Comparison of ENCODE assay signal across 17 cellular contexts in genomic region chr18:3655254-3655554, GRCh38.
A peak's percentile ranks its signal among the peaks of the same experiment; 100 is the strongest.
DNase-seq lines count a peak whose midpoint lies in the region; ATAC-seq, FAIRE-seq and TF ChIP-seq lines count a peak whose summit lies in the region.
"Had no signal": no experiment of that assay in that cellular context is flagged by ENCODE, and none has a peak within 500 bp of the region (broad histone marks: within the 10 kb centered on the region; RNA-seq: fewer than 3 reads in every experiment).

No MANE protein-coding gene starts in this region.

- BruUV-seq in A673 (replicated peaks; lab: Mats Ljungman, UMichigan) = no TSS peak
- no TSS peak for BruUV-seq in Calu3 (replicated peaks; lab: Mats Ljungman, UMichigan)

- FAIRE-seq in pancreas (lab: Jason Lieb, UNC) = no peak

- H3K27ac ChIP-seq in A673 (ENCODE audit: low read depth, low read length, poor library complexity, severe bottlenecking) (peak overlapping the region; percentile 69), pancreas (no peak overlapping the region)
- peak overlapping the region; percentile 21 for H3K27ac ChIP-seq in naive thymus-derived CD4-positive, alpha-beta T cell (ENCODE audit: low read depth, low read length)
- H3K27ac ChIP-seq: right atrium auricular region had no signal

- H3K4me3 ChIP-seq in A673 (ENCODE audit: low read depth, low read length, poor library complexity, severe bottlenecking) (no peak overlapping the region), BE2C (ENCODE audit: low read depth, low read length) (no peak overlapping the region), pancreas (no peak overlapping the region)
- H3K4me3 ChIP-seq in naive thymus-derived CD4-positive, alpha-beta T cell (ENCODE audit: low read length) = no peak overlapping the region
- H3K4me3 ChIP-seq: right atrium auricular region had no signal

- H3K36me3 ChIP-seq in A673 (ENCODE audit: insufficient read depth, low read length, poor library complexity, severe bottlenecking) (peaks cover 3% of the 10 kb centered on the region), BE2C (no peaks in the 10 kb centered on the region), pancreas (no peaks in the 10 kb centered on the region)
- H3K36me3 ChIP-seq in naive thymus-derived CD4-positive, alpha-beta T cell (ENCODE audit: control insufficient read depth in 2 of 3, insufficient read depth in 3 of 3, low read length in 3 of 3) = no peaks in the 10 kb centered on the region
- H3K36me3 ChIP-seq: right atrium auricular region had no signal

- peaks cover 37% of the 10 kb centered on the region for H3K4me1 ChIP-seq in A673 (ENCODE audit: insufficient read depth, low read length, poor library complexity, severe bottlenecking)
- no peaks in the 10 kb centered on the region for H3K4me1 ChIP-seq in naive thymus-derived CD4-positive, alpha-beta T cell (ENCODE audit: control insufficient read depth in 2 of 2, insufficient read depth in 2 of 2, low read length in 2 of 2)
- no peaks in the 10 kb centered on the region; the same call in 1 of the 2 replicates for H3K4me1 ChIP-seq in BE2C
- no peaks in the 10 kb centered on the region for H3K4me1 ChIP-seq in pancreas

- POLR2A ChIA-PET in A673 (lab: Charles Lee; ENCODE audit: low non-redundant PET) = no interaction called here
- POLR2A ChIA-PET in naive thymus-derived CD4-positive, alpha-beta T cell (lab: Charles Lee) = interaction anchor here (0.6 kb wide), 1 partner anchor 193 kb away, joined by 5 read pairs; no protein-coding TSS in a partner anchor

- 61 to 66% methylated on average over 5 of the region's 5 CpGs for WGBS in pancreas, 2 donors

- intact Hi-C loops in A673 (cut with micrococcal nuclease; ENCODE audit: unreplicated experiment) = no loop called here
- intact Hi-C loops in Calu3 (cut with micrococcal nuclease; ENCODE audit: unreplicated experiment) = no loop called here
- intact Hi-C loops in naive thymus-derived CD4-positive, alpha-beta T cell (cut with micrococcal nuclease) = no loop called here
- intact Hi-C loops in pancreas (cut with DNase I) = no loop called here

- peaks cover 56% of the 10 kb centered on the region for H3K4me1 Mint-ChIP-seq in Calu3 (ENCODE audit: low read depth, unreplicated experiment)
- peaks cover 40% of the 10 kb centered on the region for H3K4me1 Mint-ChIP-seq in activated naive CD8-positive, alpha-beta T cell treated with anti-CD3 and anti-CD28 coated beads, Interleukin-2, amount 50 U/mL, for 24 hours
- H3K4me1 Mint-ChIP-seq in naive thymus-derived CD4-positive, alpha-beta T cell = peaks cover 0 to 32% (median 0%) of the 10 kb centered on the region in 7 donors

- peaks cover 33% of the 10 kb centered on the region for H3K36me3 Mint-ChIP-seq in Calu3 (ENCODE audit: insufficient read depth, unreplicated experiment)
- peaks cover 4% of the 10 kb centered on the region for H3K36me3 Mint-ChIP-seq in activated naive CD8-positive, alpha-beta T cell treated with anti-CD3 and anti-CD28 coated beads, Interleukin-2, amount 50 U/mL, for 24 hours (ENCODE audit: low read depth)
- H3K36me3 Mint-ChIP-seq in naive thymus-derived CD4-positive, alpha-beta T cell = no peaks in the 10 kb centered on the region
- H3K36me3 Mint-ChIP-seq: IgD-negative memory B cell had no signal

- H3K27me3 ChIP-seq in A673 (replicated peaks; ENCODE audit: insufficient read depth, low read depth, low read length, poor library complexity) (no peaks in the 10 kb centered on the region), BE2C (no peaks in the 10 kb centered on the region), pancreas (no peaks in the 10 kb centered on the region)
- H3K27me3 ChIP-seq in naive thymus-derived CD4-positive, alpha-beta T cell (ENCODE audit: control insufficient read depth in 2 of 2, insufficient read depth in 2 of 2, low read length in 2 of 2) = no peaks in the 10 kb centered on the region
- H3K27me3 ChIP-seq: right atrium auricular region had no signal

- peak overlapping the region; percentile 20 for H3K4me3 Mint-ChIP-seq in Calu3 (ENCODE audit: low read depth, unreplicated experiment)
- H3K4me3 Mint-ChIP-seq in activated naive CD8-positive, alpha-beta T cell treated with anti-CD3 and anti-CD28 coated beads, Interleukin-2, amount 50 U/mL, for 24 hours = peak overlapping the region; percentile 0
- H3K4me3 Mint-ChIP-seq in naive thymus-derived CD4-positive, alpha-beta T cell = no peak overlapping the region
- H3K4me3 Mint-ChIP-seq: IgD-negative memory B cell had no signal

- no peaks in the 10 kb centered on the region for H3K9me3 ChIP-seq in A673 (ENCODE audit: low read depth, low read length, poor library complexity, severe bottlenecking)
- H3K9me3 ChIP-seq in naive thymus-derived CD4-positive, alpha-beta T cell (ENCODE audit: control insufficient read depth in 2 of 3, low read length in 3 of 3) = no peaks in the 10 kb centered on the region
- H3K9me3 ChIP-seq in BE2C = no peaks in the 10 kb centered on the region
- no peaks in the 10 kb centered on the region for H3K9me3 ChIP-seq in pancreas
- H3K9me3 ChIP-seq: right atrium auricular region had no signal

- peak overlapping the region; percentile 100 for H3K27ac Mint-ChIP-seq in Calu3 (ENCODE audit: unreplicated experiment)
- peak overlapping the region; percentile 34 for H3K27ac Mint-ChIP-seq in activated naive CD8-positive, alpha-beta T cell treated with anti-CD3 and anti-CD28 coated beads, Interleukin-2, amount 50 U/mL, for 24 hours
- peak overlapping the region in 1 of 9 donors; percentile 9 for H3K27ac Mint-ChIP-seq in naive thymus-derived CD4-positive, alpha-beta T cell

- CTCF ChIA-PET in A673 (lab: Charles Lee) (no interaction called here), Calu3 (lab: Charles Lee) (interaction anchor here (1.3 to 1.7 kb wide), 3 partner anchors 10 to 52 kb away, joined by 4 to 15 read pairs (median 5); no protein-coding TSS in a partner anchor)
- CTCF ChIA-PET in naive thymus-derived CD4-positive, alpha-beta T cell (lab: Charles Lee) = no interaction called here

- no peak for DNase-seq in A673 (ENCODE audit: low spot score)
- no peak for DNase-seq in Calu3
- no peak for DNase-seq in activated naive CD8-positive, alpha-beta T cell treated with anti-CD3 and anti-CD28 coated beads, Interleukin-2, amount 50 U/mL, for 24 hours
- DNase-seq in naive thymus-derived CD4-positive, alpha-beta T cell = no peak
- DNase-seq in BE2C = no peak
- DNase-seq in retina = no peak
- no peak for DNase-seq in pancreas
- DNase-seq: activated CD4-positive, alpha-beta T cell treated with anti-CD3 and anti-CD28 coated beads for 1 hour; activated CD8-positive, alpha-beta memory T cell treated with anti-CD3 and anti-CD28 coated beads, Interleukin-2, amount 50 U/mL, for 4 hours; activated naive CD4-positive, alpha-beta T cell treated with anti-CD3 and anti-CD28 coated beads, Interleukin-2, amount 50 U/mL, for 16 hours; AML-193; MV-4-11; NCI-H2107; T-helper 9 cell had no signal

- peaks cover 12% of the 10 kb centered on the region for H3K27me3 Mint-ChIP-seq in Calu3 (ENCODE audit: unreplicated experiment)
- H3K27me3 Mint-ChIP-seq in activated naive CD8-positive, alpha-beta T cell treated with anti-CD3 and anti-CD28 coated beads, Interleukin-2, amount 50 U/mL, for 24 hours = no peaks in the 10 kb centered on the region
- H3K27me3 Mint-ChIP-seq in naive thymus-derived CD4-positive, alpha-beta T cell = no peaks in the 10 kb centered on the region
- H3K27me3 Mint-ChIP-seq: IgD-negative memory B cell had no signal

- no peak for ATAC-seq in activated naive CD8-positive, alpha-beta T cell treated with anti-CD3 and anti-CD28 coated beads, Interleukin-2, amount 50 U/mL, for 24 hours
- ATAC-seq in naive thymus-derived CD4-positive, alpha-beta T cell = no peak
- ATAC-seq in pancreas = no peak
- ATAC-seq: esophagus mucosa had no signal

- H3K9me3 Mint-ChIP-seq in Calu3 (ENCODE audit: low read depth, unreplicated experiment) = no peaks in the 10 kb centered on the region
- no peaks in the 10 kb centered on the region for H3K9me3 Mint-ChIP-seq in activated naive CD8-positive, alpha-beta T cell treated with anti-CD3 and anti-CD28 coated beads, Interleukin-2, amount 50 U/mL, for 24 hours
- no peaks in the 10 kb centered on the region for H3K9me3 Mint-ChIP-seq in naive thymus-derived CD4-positive, alpha-beta T cell
- H3K9me3 Mint-ChIP-seq: IgD-negative memory B cell had no signal

- no peak for TF ChIP-seq CTCF in A673 (conservative IDR thresholded peaks at IDR 0.05; ENCODE audit: low read depth, low read length)
- no peak for TF ChIP-seq CTCF in Calu3 (IDR thresholded peaks at IDR 0.05; ENCODE audit: unreplicated experiment)
- TF ChIP-seq CTCF in BE2C (IDR thresholded peaks at IDR 0.05; ENCODE audit: low read depth, low read length) = no peak
- no peak for TF ChIP-seq CTCF in pancreas (IDR thresholded peaks at IDR 0.05)

Comparison
In these comparisons a context has a peak if more than half of its experiments do, and no peak if none do; other contexts are left out.
1. H3K27ac ChIP-seq: peak in A673 (single experiment) and naive thymus-derived CD4-positive, alpha-beta T cell (single experiment); none in pancreas (0 of 4).
2. H3K4me3 Mint-ChIP-seq: peak in Calu3 (single experiment) and activated naive CD8-positive, alpha-beta T cell treated with anti-CD3 and anti-CD28 coated beads, Interleukin-2, amount 50 U/mL, for 24 hours (single experiment); none in naive thymus-derived CD4-positive, alpha-beta T cell (0 of 10).